In the genomic region with DNA sequence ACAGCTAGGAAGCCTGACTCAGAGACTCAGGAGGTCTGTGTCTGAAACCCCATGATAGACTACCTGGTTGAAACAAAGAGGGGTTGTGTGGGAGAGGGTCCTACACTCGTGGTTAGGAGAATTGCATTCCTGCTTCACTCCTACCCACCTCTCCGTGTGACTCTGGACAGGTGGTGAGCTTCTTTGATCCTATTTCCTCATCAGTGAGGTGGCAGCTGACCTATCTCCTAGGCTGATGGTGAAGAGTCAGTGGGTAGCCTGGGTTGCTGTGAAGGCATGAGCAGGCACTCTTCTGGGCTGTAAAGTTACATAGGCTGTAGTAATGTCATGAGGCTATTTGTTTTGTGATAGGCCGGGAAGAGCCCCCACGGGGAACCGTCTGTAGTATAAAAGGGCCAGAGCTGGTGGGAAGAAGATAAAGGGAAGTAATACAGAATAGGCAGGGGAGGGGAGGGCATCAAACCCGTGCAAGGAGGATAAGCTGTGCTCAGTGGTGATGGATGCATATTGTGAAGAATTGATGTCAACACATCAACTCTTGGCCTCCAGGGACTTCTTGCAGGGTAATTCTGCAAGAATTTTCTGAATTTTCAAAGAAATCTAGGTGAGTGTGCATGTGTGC, we compare ENCODE assay signal across 22 cellular contexts. TPM values are rescaled to one million over a fixed set of nuclear protein-coding genes. Genes with fewer than 3 reads are reported as not detected.
DNase-seq lines count a peak whose midpoint lies in the region; ATAC-seq and TF ChIP-seq lines count a peak whose summit lies in the region.
"Had no signal": no experiment of that assay in that cellular context is flagged by ENCODE, and none has a peak within 500 bp of the region (broad histone marks: within the 10 kb centered on the region; RNA-seq: fewer than 3 reads in every experiment).

No MANE protein-coding gene starts in this region.

- H3K27ac Mint-ChIP-seq in activated naive CD8-positive, alpha-beta T cell treated with anti-CD3 and anti-CD28 coated beads, Interleukin-2, amount 10 ng/mL, durations not matched to agents 7 days and 5 days, result no peak overlapping the region
- no peak overlapping the region for H3K27ac Mint-ChIP-seq in activated naive CD8-positive, alpha-beta T cell treated with anti-CD3 and anti-CD28 coated beads, Interleukin-2, amount 50 U/mL, for 24 hours
- H3K27ac Mint-ChIP-seq in effector memory CD8-positive, alpha-beta T cell, result peak overlapping the region; percentile 44 to 63
- H3K27ac Mint-ChIP-seq in stimulated activated effector memory CD8-positive, alpha-beta T cell treated with anti-CD3 and anti-CD28 coated beads, Interleukin-12 subunit alpha, Interleukin-12 subunit beta, amount 100 ng/mL, for 72 hours, result peak overlapping the region; percentile 13
- H3K27ac Mint-ChIP-seq: activated CD4-positive, alpha-beta T cell treated with anti-CD3 and anti-CD28 coated beads for 36 hours; type B pancreatic cell had no signal

- no peak for ATAC-seq in activated naive CD8-positive, alpha-beta T cell treated with anti-CD3 and anti-CD28 coated beads, Interleukin-2, amount 10 ng/mL, durations not matched to agents 7 days and 5 days (ENCODE audit: low read depth)
- no peak for ATAC-seq in activated naive CD8-positive, alpha-beta T cell treated with anti-CD3 and anti-CD28 coated beads, Interleukin-2, amount 50 U/mL, for 24 hours
- ATAC-seq in effector memory CD8-positive, alpha-beta T cell (replicated peaks), result peak; percentile 8
- ATAC-seq in stimulated activated effector memory CD8-positive, alpha-beta T cell treated with anti-CD3 and anti-CD28 coated beads, Interleukin-12 subunit alpha, Interleukin-12 subunit beta, amount 100 ng/mL, for 72 hours, result no peak
- ATAC-seq in body of pancreas (no peak), GM19351 (IDR thresholded peaks at IDR 0.05; ENCODE audit: unreplicated experiment) (no peak)
- ATAC-seq: activated CD4-positive, alpha-beta T cell treated with anti-CD3 and anti-CD28 coated beads for 36 hours; left lobe of liver; Right ventricle myocardium inferior had no signal

- TF ChIP-seq CTCF in NB4 (IDR thresholded peaks at IDR 0.05; ENCODE audit: low read depth, low read length), result no peak
- no peak for TF ChIP-seq CTCF in body of pancreas (IDR thresholded peaks at IDR 0.05)
- no peak for TF ChIP-seq CTCF in ovary (IDR thresholded peaks at IDR 0.05)

- H3K27me3 ChIP-seq in body of pancreas (no peaks in the 10 kb centered on the region), ovary (no peaks in the 10 kb centered on the region)
- H3K27me3 ChIP-seq: colonic mucosa had no signal

- DNase-seq in activated naive CD8-positive, alpha-beta T cell treated with anti-CD3 and anti-CD28 coated beads, Interleukin-2, amount 10 ng/mL, durations not matched to agents 7 days and 5 days, result no peak
- DNase-seq in activated naive CD8-positive, alpha-beta T cell treated with anti-CD3 and anti-CD28 coated beads, Interleukin-2, amount 50 U/mL, for 24 hours, result no peak
- peak; percentile 16 for DNase-seq in NB4 (ENCODE audit: low read depth)
- no peak for DNase-seq in effector memory CD8-positive, alpha-beta T cell
- DNase-seq in stimulated activated effector memory CD8-positive, alpha-beta T cell treated with anti-CD3 and anti-CD28 coated beads, Interleukin-12 subunit alpha, Interleukin-12 subunit beta, amount 100 ng/mL, for 72 hours (ENCODE audit: low spot score in 2 of 2), result peak in 1 of 2 donors; percentile 38
- DNase-seq in body of pancreas, result no peak
- no peak for DNase-seq in ovary
- DNase-seq: activated CD4-positive, alpha-beta T cell treated with anti-CD3 and anti-CD28 coated beads for 36 hours; activated naive CD4-positive, alpha-beta T cell; aorta; CD4-positive, CD25-positive, alpha-beta regulatory T cell; colonic mucosa; DMS79; foreskin fibroblast; NCI-H1694 treated with DMSO at 0.1 percent for 48 hours; NCI-H446; stimulated activated naive CD4-positive, alpha-beta T cell treated with Interleukin-2 at 50 U/mL for 16 hours; T-helper 2 cell had no signal

- H3K9me3 ChIP-seq in body of pancreas (no peaks in the 10 kb centered on the region), ovary (no peaks in the 10 kb centered on the region)
- H3K9me3 ChIP-seq: colonic mucosa had no signal

- peaks cover 17% of the 10 kb centered on the region for H3K4me1 Mint-ChIP-seq in activated naive CD8-positive, alpha-beta T cell treated with anti-CD3 and anti-CD28 coated beads, Interleukin-2, amount 10 ng/mL, durations not matched to agents 7 days and 5 days
- H3K4me1 Mint-ChIP-seq in activated naive CD8-positive, alpha-beta T cell treated with anti-CD3 and anti-CD28 coated beads, Interleukin-2, amount 50 U/mL, for 24 hours, result peaks cover 53% of the 10 kb centered on the region
- H3K4me1 Mint-ChIP-seq in effector memory CD8-positive, alpha-beta T cell (ENCODE audit: low read depth in 2 of 2), result peaks cover 50 to 65% of the 10 kb centered on the region in 2 donors
- peaks cover 72% of the 10 kb centered on the region for H3K4me1 Mint-ChIP-seq in stimulated activated effector memory CD8-positive, alpha-beta T cell treated with anti-CD3 and anti-CD28 coated beads, Interleukin-12 subunit alpha, Interleukin-12 subunit beta, amount 100 ng/mL, for 72 hours

- TF ChIP-seq POLR2A in NB4 (IDR thresholded peaks at IDR 0.05; ENCODE audit: extremely low read depth, insufficient read length) (no peak), body of pancreas (IDR thresholded peaks at IDR 0.05) (no peak), ovary (IDR thresholded peaks at IDR 0.05) (no peak)

- peak overlapping the region; percentile 14 for H3K4me3 Mint-ChIP-seq in activated naive CD8-positive, alpha-beta T cell treated with anti-CD3 and anti-CD28 coated beads, Interleukin-2, amount 10 ng/mL, durations not matched to agents 7 days and 5 days
- no peak overlapping the region for H3K4me3 Mint-ChIP-seq in activated naive CD8-positive, alpha-beta T cell treated with anti-CD3 and anti-CD28 coated beads, Interleukin-2, amount 50 U/mL, for 24 hours
- H3K4me3 Mint-ChIP-seq in effector memory CD8-positive, alpha-beta T cell, result no peak overlapping the region
- H3K4me3 Mint-ChIP-seq in stimulated activated effector memory CD8-positive, alpha-beta T cell treated with anti-CD3 and anti-CD28 coated beads, Interleukin-12 subunit alpha, Interleukin-12 subunit beta, amount 100 ng/mL, for 72 hours, result no peak overlapping the region
- H3K4me3 Mint-ChIP-seq: activated CD4-positive, alpha-beta T cell treated with anti-CD3 and anti-CD28 coated beads for 36 hours; type B pancreatic cell had no signal

- H3K27ac ChIP-seq in body of pancreas (no peak overlapping the region), ovary (no peak overlapping the region)
- H3K27ac ChIP-seq: colonic mucosa had no signal

- peaks cover 11% of the 10 kb centered on the region for H3K36me3 Mint-ChIP-seq in activated naive CD8-positive, alpha-beta T cell treated with anti-CD3 and anti-CD28 coated beads, Interleukin-2, amount 10 ng/mL, durations not matched to agents 7 days and 5 days
- H3K36me3 Mint-ChIP-seq in activated naive CD8-positive, alpha-beta T cell treated with anti-CD3 and anti-CD28 coated beads, Interleukin-2, amount 50 U/mL, for 24 hours (ENCODE audit: low read depth), result peaks cover 5% of the 10 kb centered on the region
- H3K36me3 Mint-ChIP-seq in effector memory CD8-positive, alpha-beta T cell (ENCODE audit: insufficient read depth), result peaks cover 17% of the 10 kb centered on the region
- peaks cover 9% of the 10 kb centered on the region for H3K36me3 Mint-ChIP-seq in stimulated activated effector memory CD8-positive, alpha-beta T cell treated with anti-CD3 and anti-CD28 coated beads, Interleukin-12 subunit alpha, Interleukin-12 subunit beta, amount 100 ng/mL, for 72 hours

- POLR2A ChIA-PET in activated naive CD8-positive, alpha-beta T cell treated with anti-CD3 and anti-CD28 coated beads, Interleukin-2, amount 10 ng/mL, durations not matched to agents 7 days and 5 days (lab: Charles Lee), result no interaction called here

- intact Hi-C loops in body of pancreas (cut with DNase I), result no loop called here
- intact Hi-C loops in ovary (cut with DNase I), result no loop called here

- no peaks in the 10 kb centered on the region for H3K4me1 ChIP-seq in body of pancreas
- peaks cover 3% of the 10 kb centered on the region for H3K4me1 ChIP-seq in ovary (ENCODE audit: insufficient read depth)
- H3K4me1 ChIP-seq: colonic mucosa had no signal

- no peaks in the 10 kb centered on the region for H3K9me3 Mint-ChIP-seq in activated naive CD8-positive, alpha-beta T cell treated with anti-CD3 and anti-CD28 coated beads, Interleukin-2, amount 10 ng/mL, durations not matched to agents 7 days and 5 days
- no peaks in the 10 kb centered on the region for H3K9me3 Mint-ChIP-seq in activated naive CD8-positive, alpha-beta T cell treated with anti-CD3 and anti-CD28 coated beads, Interleukin-2, amount 50 U/mL, for 24 hours
- H3K9me3 Mint-ChIP-seq in effector memory CD8-positive, alpha-beta T cell, result no peaks in the 10 kb centered on the region
- no peaks in the 10 kb centered on the region for H3K9me3 Mint-ChIP-seq in stimulated activated effector memory CD8-positive, alpha-beta T cell treated with anti-CD3 and anti-CD28 coated beads, Interleukin-12 subunit alpha, Interleukin-12 subunit beta, amount 100 ng/mL, for 72 hours
- H3K9me3 Mint-ChIP-seq: CD4-positive, CD25-positive, alpha-beta regulatory T cell had no signal

- TF ChIP-seq EP300 in ovary (IDR thresholded peaks at IDR 0.05), result no peak

- 60 to 76% methylated on average over 6 of the region's 6 CpGs for WGBS in body of pancreas, 2 donors
- 69 to 78% (median 74%) methylated on average over 6 of the region's 6 CpGs for WGBS in ovary, 3 donors

- H3K36me3 ChIP-seq in body of pancreas (replicated peaks in 1 of 2; ENCODE audit: insufficient read depth in 1 of 2, low read depth in 2 of 2) (no peaks in the 10 kb centered on the region), ovary (no peaks in the 10 kb centered on the region)
- H3K36me3 ChIP-seq: colonic mucosa had no signal

- H3K4me3 ChIP-seq in NB4 (ENCODE audit: low read depth, low read length), result no peak overlapping the region
- H3K4me3 ChIP-seq in body of pancreas, result no peak overlapping the region
- H3K4me3 ChIP-seq in ovary, result no peak overlapping the region
- H3K4me3 ChIP-seq: colonic mucosa had no signal

- H3K27me3 Mint-ChIP-seq in activated naive CD8-positive, alpha-beta T cell treated with anti-CD3 and anti-CD28 coated beads, Interleukin-2, amount 10 ng/mL, durations not matched to agents 7 days and 5 days, result no peaks in the 10 kb centered on the region
- H3K27me3 Mint-ChIP-seq in activated naive CD8-positive, alpha-beta T cell treated with anti-CD3 and anti-CD28 coated beads, Interleukin-2, amount 50 U/mL, for 24 hours, result no peaks in the 10 kb centered on the region
- H3K27me3 Mint-ChIP-seq in effector memory CD8-positive, alpha-beta T cell, result no peaks in the 10 kb centered on the region
- H3K27me3 Mint-ChIP-seq: activated CD4-positive, alpha-beta T cell treated with anti-CD3 and anti-CD28 coated beads for 36 hours; CD4-positive, CD25-positive, alpha-beta regulatory T cell; type B pancreatic cell had no signal

RNA-seq across cellular contexts. Expression of gene ATP6V1E2, which starts 20.8 kb away (rescaled TPM):
- total RNA-seq in activated naive CD8-positive, alpha-beta T cell treated with anti-CD3 and anti-CD28 coated beads, Interleukin-2, amount 10 ng/mL, durations not matched to agents 7 days and 5 days, result 10 to 100 TPM in 1 of 2 experiments, 1 to 10 TPM in 1; 9.6 to 10.7 TPM
- total RNA-seq in body of pancreas (1 to 10 TPM in 1 of 2 donors, under 1 TPM in 1; 0.99 to 2.9 TPM), ovary (1 to 10 TPM; 2.9 to 9.0 (median 5.1) TPM)
- 1 to 10 TPM; 4.2 to 8.4 TPM for polyA plus RNA-seq in ovary

RNA-seq across cellular contexts. Expression of gene RHOQ, which starts 20.9 kb away (rescaled TPM):
- 10 to 100 TPM; 16.7 to 21.8 TPM for total RNA-seq in activated naive CD8-positive, alpha-beta T cell treated with anti-CD3 and anti-CD28 coated beads, Interleukin-2, amount 10 ng/mL, durations not matched to agents 7 days and 5 days
- total RNA-seq in body of pancreas (10 to 100 TPM; 36.1 to 46.5 TPM), ovary (10 to 100 TPM; 61.9 to 86.7 (median 71.4) TPM)
- 10 to 100 TPM; 36.3 to 91.8 TPM for polyA plus RNA-seq in ovary

RNA-seq across cellular contexts. Expression of gene PIGF, which starts 53.6 kb away (rescaled TPM):
- total RNA-seq in activated naive CD8-positive, alpha-beta T cell treated with anti-CD3 and anti-CD28 coated beads, Interleukin-2, amount 10 ng/mL, durations not matched to agents 7 days and 5 days, result 10 to 100 TPM; 28.1 to 30.2 TPM
- total RNA-seq in body of pancreas (10 to 100 TPM; 11.4 to 11.5 TPM), ovary (10 to 100 TPM; 12.3 to 20.4 (median 16.2) TPM)
- 10 to 100 TPM in 1 of 2 donors, 1 to 10 TPM in 1; 8.1 to 20.8 TPM for polyA plus RNA-seq in ovary

RNA-seq across cellular contexts. Expression of gene CRIPT, which starts 53.8 kb away (rescaled TPM):
- 10 to 100 TPM; 11.5 to 12.3 TPM for total RNA-seq in activated naive CD8-positive, alpha-beta T cell treated with anti-CD3 and anti-CD28 coated beads, Interleukin-2, amount 10 ng/mL, durations not matched to agents 7 days and 5 days
- total RNA-seq in body of pancreas, result 1 to 10 TPM; 5.3 to 8.6 TPM
- 10 to 100 TPM; 11.0 to 20.1 (median 15.3) TPM for total RNA-seq in ovary
- 10 to 100 TPM; 11.4 to 13.4 TPM for polyA plus RNA-seq in ovary

Comparison
In these comparisons a context has a peak if more than half of its experiments do, and no peak if none do; other contexts are left out.
1. H3K27ac Mint-ChIP-seq: peak in effector memory CD8-positive, alpha-beta T cell (2 of 2) and stimulated activated effector memory CD8-positive, alpha-beta T cell treated with anti-CD3 and anti-CD28 coated beads, Interleukin-12 subunit alpha, Interleukin-12 subunit beta, amount 100 ng/mL, for 72 hours (single experiment); none in activated naive CD8-positive, alpha-beta T cell treated with anti-CD3 and anti-CD28 coated beads, Interleukin-2, amount 10 ng/mL, durations not matched to agents 7 days and 5 days (single experiment) and activated naive CD8-positive, alpha-beta T cell treated with anti-CD3 and anti-CD28 coated beads, Interleukin-2, amount 50 U/mL, for 24 hours (single experiment).